ENCODE assay signal across 21 cellular contexts in genomic region chr12:119687879-119688278, GRCh38. TPM values are rescaled to one million over a fixed set of nuclear protein-coding genes. Genes with fewer than 3 reads are reported as not detected.
DNase-seq lines count a peak whose midpoint lies in the region; ATAC-seq, FAIRE-seq and TF ChIP-seq lines count a peak whose summit lies in the region.
"Had no signal": no experiment of that assay in that cellular context is flagged by ENCODE, and none has a peak within 500 bp of the region (broad histone marks: within the 10 kb centered on the region; RNA-seq: fewer than 3 reads in every experiment).

No MANE protein-coding gene starts in this region.

- in situ Hi-C loops in HepG2 (cut with HindIII; ENCODE audit: extremely low pct_ligation_motif_present, low pct_unique_long_range_greater_than_20kb) = no loop called here

- H2AK5ac ChIP-seq in neuronal stem cell (ENCODE audit: low read depth, low read length) = no peak overlapping the region

- H3K9ac ChIP-seq in HepG2 (ENCODE audit: insufficient read depth, low read depth, low read length) = no peak overlapping the region
- H3K9ac ChIP-seq in kidney (ENCODE audit: low read length in 2 of 2) = peak overlapping the region in 1 of 2 donors; percentile 35
- peak overlapping the region; percentile 9 for H3K9ac ChIP-seq in neuronal stem cell (ENCODE audit: low read depth, low read length, poor library complexity)

- H3K23ac ChIP-seq in neuronal stem cell (ENCODE audit: low read depth, low read length, poor library complexity) = no peak overlapping the region

- H3K4me3 ChIP-seq in right lobe of liver (no peak overlapping the region), HepG2 (replicated peaks in 1 of 3; ENCODE audit: insufficient read depth in 1 of 3, low read depth in 2 of 3, low read length in 3 of 3) (no peak overlapping the region), kidney (ENCODE audit: low read length in 2 of 2) (no peak overlapping the region), neuronal stem cell (ENCODE audit: low read length in 2 of 2) (no peak overlapping the region), aorta (ENCODE audit: low read length in 2 of 2) (no peak overlapping the region)
- H3K4me3 ChIP-seq: A549 had no signal

- no peak overlapping the region for H3K18ac ChIP-seq in neuronal stem cell (ENCODE audit: low read length)

- H4K20me1 ChIP-seq in HepG2 (ENCODE audit: insufficient read depth, low read length) = no peaks in the 10 kb centered on the region

- no TSS peak for BruUV-seq in HepG2 (replicated peaks; lab: Mats Ljungman, UMichigan)

- ATAC-seq in right lobe of liver (no peak), HepG2 (no peak), aorta (ENCODE audit: low FRiP score) (peak; percentile 53), GM21367 (IDR thresholded peaks at IDR 0.05; ENCODE audit: unreplicated experiment) (no peak)
- ATAC-seq: A549 had no signal

- no peak overlapping the region for H3K14ac ChIP-seq in neuronal stem cell (ENCODE audit: low read length)

- H4K91ac ChIP-seq in neuronal stem cell (ENCODE audit: low read depth, low read length, poor library complexity) = no peak overlapping the region

- intact Hi-C loops in right lobe of liver (cut with DNase I) (no loop called here), HepG2 (cut with micrococcal nuclease; ENCODE audit: unreplicated experiment) (no loop called here), kidney (cut with DNase I) (no loop called here), aorta (cut with DNase I) (no loop called here)

- H3K79me2 ChIP-seq in HepG2 (ENCODE audit: insufficient read depth, low read length) = no peaks in the 10 kb centered on the region

- no peak for TF ChIP-seq EP300 in HepG2 (IDR thresholded peaks at IDR 0.05; ENCODE audit: low read depth in 2 of 2, low read length in 2 of 2)
- TF ChIP-seq EP300 in HepG2 (CRISPR knock-in tag; IDR thresholded peaks at IDR 0.05; ENCODE audit: borderline replicate concordance) = no peak

- TF ChIP-seq CTCF in right lobe of liver (IDR thresholded peaks at IDR 0.05) (no peak), HepG2 (CRISPR knock-in tag; IDR thresholded peaks at IDR 0.05) (no peak), kidney (IDR thresholded peaks at IDR 0.05; ENCODE audit: borderline replicate concordance, extremely low read depth, insufficient read depth) (no peak)

- H3K27me3 Mint-ChIP-seq in activated naive CD4-positive, alpha-beta T cell treated with anti-CD3 and anti-CD28 coated beads, Interleukin-2, amount 10 ng/mL, durations not matched to agents 7 days and 5 days = no peaks in the 10 kb centered on the region
- H3K27me3 Mint-ChIP-seq: CD4-positive, alpha-beta T cell had no signal

- no peak overlapping the region for H3K27ac Mint-ChIP-seq in activated naive CD4-positive, alpha-beta T cell treated with anti-CD3 and anti-CD28 coated beads, Interleukin-2, amount 10 ng/mL, durations not matched to agents 7 days and 5 days
- H3K27ac Mint-ChIP-seq: CD4-positive, alpha-beta T cell had no signal

- peaks cover 55% of the 10 kb centered on the region for H3K36me3 Mint-ChIP-seq in activated naive CD4-positive, alpha-beta T cell treated with anti-CD3 and anti-CD28 coated beads, Interleukin-2, amount 10 ng/mL, durations not matched to agents 7 days and 5 days

- TF ChIP-seq RAD21 in HepG2 (CRISPR knock-in tag; IDR thresholded peaks at IDR 0.05) = no peak

- no peak overlapping the region for H2BK15ac ChIP-seq in neuronal stem cell (ENCODE audit: low read length)

- POLR2A ChIA-PET in HepG2 (lab: Yijun Ruan, JAX) = no interaction called here

- no peaks in the 10 kb centered on the region for H3K9me3 ChIP-seq in right lobe of liver
- no peaks in the 10 kb centered on the region for H3K9me3 ChIP-seq in HepG2 (ENCODE audit: low read length)
- H3K9me3 ChIP-seq in kidney (ENCODE audit: control insufficient read depth in 1 of 2, low read length in 2 of 2) = no peaks in the 10 kb centered on the region
- H3K9me3 ChIP-seq in neuronal stem cell (replicated peaks in 1 of 2; ENCODE audit: control insufficient read depth in 2 of 2, insufficient read depth in 1 of 2, low read depth in 1 of 2, low read length in 2 of 2) = no peaks in the 10 kb centered on the region
- no peaks in the 10 kb centered on the region for H3K9me3 ChIP-seq in aorta (ENCODE audit: control insufficient read depth, low read length)
- H3K9me3 ChIP-seq: A549, Caco-2 had no signal

- H3K4me3 Mint-ChIP-seq in activated naive CD4-positive, alpha-beta T cell treated with anti-CD3 and anti-CD28 coated beads, Interleukin-2, amount 10 ng/mL, durations not matched to agents 7 days and 5 days = no peak overlapping the region
- H3K4me3 Mint-ChIP-seq: CD4-positive, alpha-beta T cell; H9 had no signal

- FAIRE-seq in HepG2 (lab: Jason Lieb, UNC) (no peak), kidney (lab: Jason Lieb, UNC) (no peak)
- FAIRE-seq: A549, GM12892, GM18507 had no signal

- no peaks in the 10 kb centered on the region for H3K79me1 ChIP-seq in neuronal stem cell (ENCODE audit: low read depth, low read length)

- H2AFZ ChIP-seq in HepG2 (ENCODE audit: low read length) (no peak overlapping the region), neuronal stem cell (ENCODE audit: low read length) (no peak overlapping the region)

- no peak overlapping the region for H2BK120ac ChIP-seq in neuronal stem cell (ENCODE audit: low read depth, low read length)

- peaks cover 7% of the 10 kb centered on the region for H3K4me1 Mint-ChIP-seq in activated naive CD4-positive, alpha-beta T cell treated with anti-CD3 and anti-CD28 coated beads, Interleukin-2, amount 10 ng/mL, durations not matched to agents 7 days and 5 days

- H3K27me3 ChIP-seq in right lobe of liver (no peaks in the 10 kb centered on the region), HepG2 (ENCODE audit: control insufficient read depth in 1 of 2, insufficient read depth in 2 of 2, low read length in 2 of 2) (no peaks in the 10 kb centered on the region), neuronal stem cell (ENCODE audit: control insufficient read depth in 3 of 3, insufficient read depth in 3 of 3, low read depth in 1 of 3, low read length in 3 of 3) (no peaks in the 10 kb centered on the region), aorta (ENCODE audit: control insufficient read depth in 1 of 2, insufficient read depth in 2 of 2, low read length in 1 of 2) (no peaks in the 10 kb centered on the region)

- DNase-seq in right lobe of liver (no peak), HepG2 (ENCODE audit: low spot score) (no peak), kidney (no peak), neuronal stem cell (ENCODE audit: low spot score) (no peak), aorta (no peak), NCI-H187 (lab: John Stamatoyannopoulos, UW) (no peak)
- DNase-seq in activated naive CD4-positive, alpha-beta T cell treated with anti-CD3 and anti-CD28 coated beads, Interleukin-2, amount 10 ng/mL, durations not matched to agents 7 days and 5 days = no peak
- DNase-seq: AML-193; Caco-2; CD4-positive, alpha-beta T cell; DMS153; DMS79; GDM1; GOT3; H9 had no signal

- H4K8ac ChIP-seq in neuronal stem cell (ENCODE audit: low read depth, low read length) = no peak overlapping the region

- CTCF ChIA-PET in HepG2 (lab: Yijun Ruan, JAX; ENCODE audit: low intra/inter-chr PET ratio, low total read pairs) = no interaction called here
- CTCF ChIA-PET in activated naive CD4-positive, alpha-beta T cell treated with anti-CD3 and anti-CD28 coated beads, Interleukin-2, amount 10 ng/mL, durations not matched to agents 7 days and 5 days (lab: Charles Lee) = interaction anchor here (1.4 kb wide), 1 partner anchor 20 kb away, joined by 4 read pairs; the partner anchor contains the start of gene PRKAB1

- no peak overlapping the region for H2BK5ac ChIP-seq in neuronal stem cell (ENCODE audit: low read length)

- no peaks in the 10 kb centered on the region for H3K36me3 ChIP-seq in right lobe of liver
- H3K36me3 ChIP-seq in HepG2 (replicated peaks in 1 of 2; ENCODE audit: control insufficient read depth in 1 of 2, insufficient read depth in 2 of 2, low read length in 2 of 2) = peaks cover 3 to 12% of the 10 kb centered on the region in 2 experiments; a peak in 4 of 5 replicates
- no peaks in the 10 kb centered on the region for H3K36me3 ChIP-seq in kidney (ENCODE audit: control insufficient read depth in 1 of 2, insufficient read depth in 2 of 2, low read length in 2 of 2)
- peaks cover 29 to 70% of the 10 kb centered on the region in 2 donors for H3K36me3 ChIP-seq in neuronal stem cell (replicated peaks in 1 of 2; ENCODE audit: control insufficient read depth in 2 of 2, insufficient read depth in 2 of 2, low read length in 2 of 2)
- no peaks in the 10 kb centered on the region for H3K36me3 ChIP-seq in aorta (ENCODE audit: control insufficient read depth in 1 of 2, insufficient read depth in 2 of 2, low read length in 1 of 2)

- no peaks in the 10 kb centered on the region for H3K9me3 Mint-ChIP-seq in activated naive CD4-positive, alpha-beta T cell treated with anti-CD3 and anti-CD28 coated beads, Interleukin-2, amount 10 ng/mL, durations not matched to agents 7 days and 5 days
- H3K9me3 Mint-ChIP-seq: CD4-positive, alpha-beta T cell had no signal

- H2BK12ac ChIP-seq in neuronal stem cell (ENCODE audit: low read length) = no peak overlapping the region

- H3K27ac ChIP-seq in right lobe of liver (peak overlapping the region in 2 of 3 donors; percentile 34 to 49), HepG2 (ENCODE audit: extremely low read length, insufficient read depth, low read length) (no peak overlapping the region), kidney (ENCODE audit: low read depth in 2 of 2, low read length in 2 of 2) (peak overlapping the region; percentile 29 to 72), neuronal stem cell (replicated peaks; ENCODE audit: low read length) (no peak overlapping the region), aorta (ENCODE audit: low read depth in 1 of 2, low read length in 2 of 2) (no peak overlapping the region)
- H3K27ac ChIP-seq: 22Rv1, A549, C4-2B had no signal

- WGBS in right lobe of liver (ENCODE audit: insufficient coverage, low coverage, low lambda C conversion rate, missing lambda C conversion rate) = 78% methylated on average over 1 of the region's 9 CpGs
- 95% methylated on average over 5 of the region's 9 CpGs for WGBS in HepG2 (ENCODE audit: low lambda C conversion rate)
- no CpG with 5 or more reads among the region's 9 CpGs for WGBS in neuronal stem cell (ENCODE audit: extremely low coverage in 2 of 2, insufficient read length in 2 of 2, insufficient replicate concordance in 1 of 2), 2 donors
- 91 to 94% methylated on average over 9 of the region's 9 CpGs for WGBS in aorta, 2 donors

- TF ChIP-seq POLR2A in right lobe of liver (IDR thresholded peaks at IDR 0.05) (no peak), HepG2 (IDR thresholded peaks at IDR 0.05; ENCODE audit: insufficient read depth in 1 of 2, low read depth in 2 of 2, low read length in 2 of 2) (no peak)

- peaks cover 0 to 57% (median 13%) of the 10 kb centered on the region in 4 donors for H3K4me1 ChIP-seq in right lobe of liver
- peaks cover 80% of the 10 kb centered on the region for H3K4me1 ChIP-seq in HepG2 (ENCODE audit: insufficient read depth, low read length)
- H3K4me1 ChIP-seq in kidney (ENCODE audit: control insufficient read depth in 1 of 2, insufficient read depth in 1 of 2, low read depth in 1 of 2, low read length in 2 of 2) = peaks cover 50 to 79% of the 10 kb centered on the region in 2 donors
- no peaks in the 10 kb centered on the region for H3K4me1 ChIP-seq in neuronal stem cell (ENCODE audit: control insufficient read depth in 2 of 2, insufficient read depth in 1 of 2, low read depth in 1 of 2, low read length in 2 of 2)
- H3K4me1 ChIP-seq in aorta (ENCODE audit: control insufficient read depth in 1 of 2, insufficient read depth in 2 of 2, low read length in 2 of 2) = no peaks in the 10 kb centered on the region

- H3K4ac ChIP-seq in neuronal stem cell (ENCODE audit: low read length) = no peak overlapping the region

- no peak overlapping the region for H3K4me2 ChIP-seq in HepG2 (ENCODE audit: low read depth, low read length)
- H3K4me2 ChIP-seq in neuronal stem cell (ENCODE audit: insufficient read depth, low read length, poor library complexity, severe bottlenecking) = no peak overlapping the region
- H3K4me2 ChIP-seq: A549 had no signal

RNA-seq across cellular contexts. Expression of gene PRKAB1, which starts 19.9 kb away (rescaled TPM):
- total RNA-seq in right lobe of liver (10 to 100 TPM in 4 of 6 experiments, 1 to 10 TPM in 2; 8.2 to 17.1 (median 10.3) TPM), HepG2 (2016; rRNA removed; fragmentation: Illumina TruSeq; extraction: Trizol) (25.4 and 28.4 TPM in 2 replicates), kidney (165 TPM), aorta (10 to 100 TPM; 25.6 to 27.0 TPM)
- 7.2 and 8.3 TPM in 2 replicates for total RNA-seq in HepG2 (2016; cell fraction: cytosol; rRNA removed; fragmentation: Illumina TruSeq; extraction: Trizol; ENCODE audit: low read depth)
- 24.7 and 27.3 TPM in 2 replicates for total RNA-seq in HepG2 (2016; cell fraction: insoluble cytoplasmic fraction; rRNA removed; fragmentation: Illumina TruSeq; extraction: Trizol)
- 22.4 and 23.1 TPM in 2 replicates for total RNA-seq in HepG2 (2016; cell fraction: membrane; rRNA removed; fragmentation: Illumina TruSeq; extraction: Trizol)
- total RNA-seq in HepG2 (2016; cell fraction: nucleus; rRNA removed; fragmentation: Illumina TruSeq; extraction: Trizol) = 28.4 and 31.7 TPM in 2 replicates
- polyA plus RNA-seq in HepG2 (2011; rRNA removed) (35.5 and 36.0 TPM in 2 replicates), kidney (ENCODE audit: insufficient read depth, low read depth, low replicate concordance) (79.9 TPM), aorta (10 to 100 TPM in 1 of 2 donors, 1 to 10 TPM in 1; 8.8 to 25.0 TPM)
- polyA plus RNA-seq in HepG2 (2011; cell fraction: cytosol; rRNA removed) = 18.2 and 22.4 TPM in 2 replicates
- polyA plus RNA-seq in HepG2 (2011; cell fraction: nucleus; rRNA removed) = 37.3 and 45.3 TPM in 2 replicates
- 24.3 and 27.4 TPM in 2 replicates for polyA plus RNA-seq in HepG2 (2012)
- polyA plus RNA-seq in HepG2 (2016; cell fraction: cytosol; fragmentation: Illumina TruSeq; extraction: Trizol; ENCODE audit: low read depth) = 7.7 and 7.9 TPM in 2 replicates
- 29.5 and 33.6 TPM in 2 replicates for polyA plus RNA-seq in HepG2 (2016; cell fraction: insoluble cytoplasmic fraction; fragmentation: Illumina TruSeq; extraction: Trizol; ENCODE audit: low read depth)
- polyA plus RNA-seq in HepG2 (2016; cell fraction: membrane; fragmentation: Illumina TruSeq; extraction: Trizol; ENCODE audit: low read depth) = 15.0 and 16.9 TPM in 2 replicates
- 46.1 and 56.3 TPM in 2 replicates for polyA plus RNA-seq in HepG2 (2016; cell fraction: nucleus; fragmentation: Illumina TruSeq; extraction: Trizol; ENCODE audit: insufficient read depth, low read depth)
- polyA minus RNA-seq in HepG2 (2011; rRNA and poly(A)+ RNA removed; ENCODE audit: low replicate concordance) = 29.1 and 36.9 TPM in 2 replicates
- polyA minus RNA-seq in HepG2 (2011; cell fraction: cytosol; rRNA and poly(A)+ RNA removed) = 16.0 and 23.4 TPM in 2 replicates
- 36.9 and 50.9 TPM in 2 replicates for polyA minus RNA-seq in HepG2 (2011; cell fraction: nucleus; rRNA and poly(A)+ RNA removed)
- 25.8 TPM for polyA plus RNA-seq in neuronal stem cell (2013, experiment 1 of 2)
- 28.6 TPM for polyA plus RNA-seq in neuronal stem cell (2013, experiment 2 of 2)

Comparison
In these comparisons a context has a peak if more than half of its experiments do, and no peak if none do; other contexts are left out.
1. H3K27ac ChIP-seq: peak in right lobe of liver (2 of 3) and kidney (2 of 2); none in HepG2 (single experiment), neuronal stem cell (single experiment) and aorta (0 of 2).